Comparison of ENCODE assay signal across 27 cellular contexts in the genomic region with DNA sequence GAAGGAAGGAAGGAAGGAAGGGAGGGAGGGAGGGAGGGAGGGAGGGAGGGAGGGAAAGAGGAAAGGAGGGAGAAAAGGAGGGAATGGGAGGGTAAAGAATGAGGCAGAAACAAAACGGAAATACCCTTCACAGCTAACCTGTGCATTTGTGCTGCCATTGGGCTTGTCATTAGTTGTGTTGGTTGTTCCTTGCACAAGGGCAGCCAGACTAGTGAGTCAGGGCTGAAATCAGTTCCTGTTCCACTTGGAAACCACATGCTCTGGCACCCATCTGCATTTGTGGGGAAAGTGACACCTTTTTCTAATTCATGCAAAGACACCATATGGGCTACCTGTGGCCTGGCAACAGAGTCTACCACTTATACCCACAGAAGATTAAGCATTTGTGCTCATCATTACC.
DNase-seq lines count a peak whose midpoint lies in the region; ATAC-seq and TF ChIP-seq lines count a peak whose summit lies in the region.
"Had no signal": no experiment of that assay in that cellular context is flagged by ENCODE, and none has a peak within 500 bp of the region (broad histone marks: within the 10 kb centered on the region; RNA-seq: fewer than 3 reads in every experiment).

No MANE protein-coding gene starts in this region.

- H3K36me3 Mint-ChIP-seq in endodermal cell (ENCODE audit: low read depth) (no peaks in the 10 kb centered on the region), immature natural killer cell (no peaks in the 10 kb centered on the region)

- H3K4me1 Mint-ChIP-seq in endodermal cell (peaks cover 14% of the 10 kb centered on the region), immature natural killer cell (no peaks in the 10 kb centered on the region)
- H3K4me1 Mint-ChIP-seq: activated CD4-positive, alpha-beta T cell treated with anti-CD3 and anti-CD28 coated beads, Interleukin-2, amount 10 ng/mL, durations not matched to agents 24 days and 14 days had no signal

- in situ Hi-C loops in G401 (cut with HindIII; ENCODE audit: low sequenced_read_pairs) = no loop called here
- in situ Hi-C loops in gastrocnemius medialis (cut with MboI; ENCODE audit: low sequenced_read_pairs in 4 of 4) = no loop called here

- H3K4me3 ChIP-seq in endodermal cell (ENCODE audit: low read length) = no peak overlapping the region
- H3K4me3 ChIP-seq in gastrocnemius medialis = no peak overlapping the region
- no peak overlapping the region for H3K4me3 ChIP-seq in psoas muscle
- H3K4me3 ChIP-seq: HAP-1, prostate gland, stomach, tibial nerve had no signal

- peaks cover 5% of the 10 kb centered on the region for H3K9me3 Mint-ChIP-seq in endodermal cell
- H3K9me3 Mint-ChIP-seq in immature natural killer cell = peaks cover 0 to 19% (median 3%) of the 10 kb centered on the region in 6 donors
- H3K9me3 Mint-ChIP-seq: activated CD4-positive, alpha-beta T cell treated with anti-CD3 and anti-CD28 coated beads, Interleukin-2, amount 10 ng/mL, durations not matched to agents 24 days and 14 days had no signal

- no peak for TF ChIP-seq CTCF in endodermal cell (conservative IDR thresholded peaks at IDR 0.05)
- TF ChIP-seq CTCF in gastrocnemius medialis (IDR thresholded peaks at IDR 0.05 in 4 of 5, conservative IDR thresholded peaks at IDR 0.05 in 1 of 5) = no peak
- TF ChIP-seq CTCF in psoas muscle (IDR thresholded peaks at IDR 0.05) = no peak

- no peak overlapping the region for H3K4me3 Mint-ChIP-seq in endodermal cell
- H3K4me3 Mint-ChIP-seq in immature natural killer cell = no peak overlapping the region
- H3K4me3 Mint-ChIP-seq: activated CD4-positive, alpha-beta T cell treated with anti-CD3 and anti-CD28 coated beads, Interleukin-2, amount 10 ng/mL, durations not matched to agents 24 days and 14 days; dendritic cell treated with granulocyte-macrophage colony-stimulating factor and Interleukin-4, amounts not matched to agents 40 ng/mL and 50 ng/mL, for 4 days had no signal

- no peak overlapping the region for H3K9ac ChIP-seq in endodermal cell (ENCODE audit: extremely low read depth, low read length, poor library complexity, severe bottlenecking)

- H3K4me1 ChIP-seq in endodermal cell (ENCODE audit: control insufficient read depth, insufficient read depth, low read length) (no peaks in the 10 kb centered on the region), gastrocnemius medialis (no peaks in the 10 kb centered on the region), psoas muscle (no peaks in the 10 kb centered on the region)
- H3K4me1 ChIP-seq: HAP-1, prostate gland, stomach, tibial nerve had no signal

- intact Hi-C loops in gastrocnemius medialis (cut with DNase I; ENCODE audit: low total_unique reads) (no loop called here), psoas muscle (cut with DNase I) (no loop called here)

- 83% methylated on average over 1 of the region's 1 CpG for WGBS in endodermal cell (ENCODE audit: insufficient coverage in 1 of 2, insufficient read length in 1 of 2), 2 experiments
- 64 to 81% (median 69%) methylated on average over 1 of the region's 1 CpG for WGBS in psoas muscle, 3 donors

- no peaks in the 10 kb centered on the region for H3K27me3 Mint-ChIP-seq in endodermal cell (ENCODE audit: insufficient read depth)
- H3K27me3 Mint-ChIP-seq in immature natural killer cell (ENCODE audit: low read depth in 3 of 3) = no peaks in the 10 kb centered on the region
- H3K27me3 Mint-ChIP-seq: activated CD4-positive, alpha-beta T cell treated with anti-CD3 and anti-CD28 coated beads, Interleukin-2, amount 10 ng/mL, durations not matched to agents 24 days and 14 days; dendritic cell treated with granulocyte-macrophage colony-stimulating factor and Interleukin-4, amounts not matched to agents 40 ng/mL and 50 ng/mL, for 4 days had no signal

- no peak overlapping the region for H3K27ac ChIP-seq in endodermal cell (ENCODE audit: low read depth, low read length)
- no peak overlapping the region for H3K27ac ChIP-seq in gastrocnemius medialis
- no peak overlapping the region for H3K27ac ChIP-seq in psoas muscle
- H3K27ac ChIP-seq: HL-60, neutrophil, prostate gland, RWPE1, stomach, tibial nerve had no signal

- H3K27me3 ChIP-seq in endodermal cell (ENCODE audit: control insufficient read depth, insufficient read depth, low read length, poor library complexity, severe bottlenecking) (no peaks in the 10 kb centered on the region), gastrocnemius medialis (no peaks in the 10 kb centered on the region), psoas muscle (ENCODE audit: insufficient read depth in 3 of 3, low read length in 2 of 3) (no peaks in the 10 kb centered on the region)
- H3K27me3 ChIP-seq: neutrophil, stomach, tibial nerve had no signal

- peak; percentile 85 for DNase-seq in G401 (ENCODE audit: low spot score)
- DNase-seq in LHCN-M2 (ENCODE audit: low read depth) = peak; percentile 17
- DNase-seq in OCI-M1 (lab: John Stamatoyannopoulos, UW) = peak; percentile 2
- peak; percentile 52 for DNase-seq in endodermal cell
- DNase-seq in gastrocnemius medialis = no peak
- DNase-seq in psoas muscle = no peak
- no peak for DNase-seq in immature natural killer cell
- DNase-seq: activated CD4-positive, alpha-beta T cell treated with anti-CD3 and anti-CD28 coated beads, Interleukin-2, amount 10 ng/mL, durations not matched to agents 24 days and 14 days; activated naive CD4-positive, alpha-beta T cell treated with anti-CD3 and anti-CD28 coated beads, Interleukin-2, amount 50 U/mL, for 16 hours; amygdala; glutamatergic neuron; IMR-90; mesenchymal stem cell; NCI-H1105; NCI-H2107; NCI-H510A treated with DMSO at 0.1 percent for 48 hours; stomach; T-helper 2 cell had no signal

- ATAC-seq in gastrocnemius medialis (no peak), psoas muscle (no peak), esophagus mucosa (no peak)
- ATAC-seq: SK-N-SH treated with all-trans-retinoic acid at 6 μM for 48 hours had no signal

- TF ChIP-seq POLR2A in gastrocnemius medialis (IDR thresholded peaks at IDR 0.05) = no peak

- H3K9me3 ChIP-seq in endodermal cell (ENCODE audit: control insufficient read depth, low read length) = no peaks in the 10 kb centered on the region
- no peaks in the 10 kb centered on the region for H3K9me3 ChIP-seq in gastrocnemius medialis
- H3K9me3 ChIP-seq in psoas muscle = no peaks in the 10 kb centered on the region
- H3K9me3 ChIP-seq: HAP-1, neutrophil, prostate gland, stomach, tibial nerve had no signal

- H3K36me3 ChIP-seq in endodermal cell (ENCODE audit: control insufficient read depth, insufficient read depth, low read length) (no peaks in the 10 kb centered on the region), gastrocnemius medialis (no peaks in the 10 kb centered on the region), psoas muscle (ENCODE audit: insufficient read depth in 1 of 2, low read depth in 1 of 2) (no peaks in the 10 kb centered on the region)
- H3K36me3 ChIP-seq: HAP-1, neutrophil, prostate gland, stomach, tibial nerve had no signal

- H3K27ac Mint-ChIP-seq in endodermal cell = no peak overlapping the region
- H3K27ac Mint-ChIP-seq in immature natural killer cell = no peak overlapping the region
- H3K27ac Mint-ChIP-seq: activated CD4-positive, alpha-beta T cell treated with anti-CD3 and anti-CD28 coated beads, Interleukin-2, amount 10 ng/mL, durations not matched to agents 24 days and 14 days; dendritic cell treated with granulocyte-macrophage colony-stimulating factor and Interleukin-4, amounts not matched to agents 40 ng/mL and 50 ng/mL, for 4 days had no signal

Comparison
In these comparisons a context has a peak if more than half of its experiments do, and no peak if none do; other contexts are left out.
1. DNase-seq: peak in G401 (single experiment), LHCN-M2 (single experiment), OCI-M1 (single experiment) and endodermal cell (single experiment); none in gastrocnemius medialis (0 of 2), psoas muscle (0 of 2) and immature natural killer cell (0 of 3).